Comparison of ENCODE assay signal across 9 cellular contexts in genomic region chr1:204466416-204467405, GRCh38. TPM values are rescaled to one million over a fixed set of nuclear protein-coding genes. Genes with fewer than 3 reads are reported as not detected.
A peak's percentile ranks its signal among the peaks of the same experiment; 100 is the strongest.
DNase-seq lines count a peak whose midpoint lies in the region; ATAC-seq lines count a peak whose summit lies in the region.
"Had no signal": no experiment of that assay in that cellular context is flagged by ENCODE, and none has a peak within 500 bp of the region (broad histone marks: within the 10 kb centered on the region; RNA-seq: fewer than 3 reads in every experiment).

No MANE protein-coding gene starts in this region.

- H3K4me3 Mint-ChIP-seq in stimulated activated effector memory CD8-positive, alpha-beta T cell treated with anti-CD3 and anti-CD28 coated beads, Interleukin-12 subunit alpha, Interleukin-12 subunit beta, amount 100 ng/mL, for 72 hours: no peak overlapping the region
- H3K4me3 Mint-ChIP-seq in activated T-cell treated with anti-CD3 and anti-CD28 coated beads, Interleukin-2, amount 50 U/mL, for 72 hours: no peak overlapping the region
- H3K4me3 Mint-ChIP-seq in activated CD8-positive, alpha-beta memory T cell treated with anti-CD3 and anti-CD28 coated beads, Interleukin-2, amount 10 ng/mL, durations not matched to agents 7 days and 5 days: no peak overlapping the region

- peak; percentile 12 for ATAC-seq in HG02798 (IDR thresholded peaks at IDR 0.05; ENCODE audit: poor library complexity, unreplicated experiment)
- ATAC-seq in stimulated activated effector memory CD8-positive, alpha-beta T cell treated with anti-CD3 and anti-CD28 coated beads, Interleukin-12 subunit alpha, Interleukin-12 subunit beta, amount 100 ng/mL, for 72 hours: peak; percentile 5
- no peak for ATAC-seq in activated T-cell treated with anti-CD3 and anti-CD28 coated beads, Interleukin-2, amount 50 U/mL, for 72 hours (replicated peaks in 1 of 2)
- no peak for ATAC-seq in activated CD8-positive, alpha-beta memory T cell treated with anti-CD3 and anti-CD28 coated beads, Interleukin-2, amount 10 ng/mL, durations not matched to agents 7 days and 5 days

- H3K27ac ChIP-seq in adipose tissue (ENCODE audit: low read depth, low read length): peak overlapping the region; percentile 40
- H3K27ac ChIP-seq: hepatocyte had no signal

- H3K27ac Mint-ChIP-seq in stimulated activated effector memory CD8-positive, alpha-beta T cell treated with anti-CD3 and anti-CD28 coated beads, Interleukin-12 subunit alpha, Interleukin-12 subunit beta, amount 100 ng/mL, for 72 hours: peak overlapping the region; percentile 82
- no peak overlapping the region for H3K27ac Mint-ChIP-seq in activated T-cell treated with anti-CD3 and anti-CD28 coated beads, Interleukin-2, amount 50 U/mL, for 72 hours
- no peak overlapping the region for H3K27ac Mint-ChIP-seq in activated CD8-positive, alpha-beta memory T cell treated with anti-CD3 and anti-CD28 coated beads, Interleukin-2, amount 10 ng/mL, durations not matched to agents 7 days and 5 days

- CTCF ChIA-PET in activated CD8-positive, alpha-beta memory T cell treated with anti-CD3 and anti-CD28 coated beads, Interleukin-2, amount 10 ng/mL, durations not matched to agents 7 days and 5 days (lab: Charles Lee): interaction anchor here (0.7 to 3.6 kb wide), 8 partner anchors 11 to 340 kb away, joined by 3 to 18 read pairs (median 4); partner anchors contain the start of gene PIK3C2B

- H3K36me3 Mint-ChIP-seq in stimulated activated effector memory CD8-positive, alpha-beta T cell treated with anti-CD3 and anti-CD28 coated beads, Interleukin-12 subunit alpha, Interleukin-12 subunit beta, amount 100 ng/mL, for 72 hours: peaks cover 31% of the 10 kb centered on the region
- H3K36me3 Mint-ChIP-seq in activated T-cell treated with anti-CD3 and anti-CD28 coated beads, Interleukin-2, amount 50 U/mL, for 72 hours (ENCODE audit: insufficient read depth in 2 of 2): peaks cover 9 to 13% of the 10 kb centered on the region in 2 donors
- peaks cover 11% of the 10 kb centered on the region for H3K36me3 Mint-ChIP-seq in activated CD8-positive, alpha-beta memory T cell treated with anti-CD3 and anti-CD28 coated beads, Interleukin-2, amount 10 ng/mL, durations not matched to agents 7 days and 5 days

- DNase-seq in hippocampal formation (lab: John Stamatoyannopoulos, UW) (peak; percentile 92 to 96), GOT3 (lab: John Stamatoyannopoulos, UW) (no peak), activated T-cell treated with anti-CD3 and anti-CD28 coated beads for 4 hours (no peak)
- no peak for DNase-seq in stimulated activated effector memory CD8-positive, alpha-beta T cell treated with anti-CD3 and anti-CD28 coated beads, Interleukin-12 subunit alpha, Interleukin-12 subunit beta, amount 100 ng/mL, for 72 hours (ENCODE audit: low spot score in 2 of 2)
- no peak for DNase-seq in activated T-cell treated with anti-CD3 and anti-CD28 coated beads, Interleukin-2, amount 50 U/mL, for 72 hours
- DNase-seq in activated CD8-positive, alpha-beta memory T cell treated with anti-CD3 and anti-CD28 coated beads, Interleukin-2, amount 10 ng/mL, durations not matched to agents 7 days and 5 days: no peak

- H3K9me3 Mint-ChIP-seq in stimulated activated effector memory CD8-positive, alpha-beta T cell treated with anti-CD3 and anti-CD28 coated beads, Interleukin-12 subunit alpha, Interleukin-12 subunit beta, amount 100 ng/mL, for 72 hours: no peaks in the 10 kb centered on the region
- H3K9me3 Mint-ChIP-seq in activated T-cell treated with anti-CD3 and anti-CD28 coated beads, Interleukin-2, amount 50 U/mL, for 72 hours: no peaks in the 10 kb centered on the region
- H3K9me3 Mint-ChIP-seq in activated CD8-positive, alpha-beta memory T cell treated with anti-CD3 and anti-CD28 coated beads, Interleukin-2, amount 10 ng/mL, durations not matched to agents 7 days and 5 days (ENCODE audit: low read depth): no peaks in the 10 kb centered on the region

- 56 to 66% (median 64%) methylated on average over 17 of the region's 17 CpGs for WGBS in adipose tissue, 3 donors

- H3K4me1 Mint-ChIP-seq in stimulated activated effector memory CD8-positive, alpha-beta T cell treated with anti-CD3 and anti-CD28 coated beads, Interleukin-12 subunit alpha, Interleukin-12 subunit beta, amount 100 ng/mL, for 72 hours: peaks cover 59% of the 10 kb centered on the region
- H3K4me1 Mint-ChIP-seq in activated T-cell treated with anti-CD3 and anti-CD28 coated beads, Interleukin-2, amount 50 U/mL, for 72 hours (ENCODE audit: low read depth): peaks cover 55% of the 10 kb centered on the region
- H3K4me1 Mint-ChIP-seq in activated CD8-positive, alpha-beta memory T cell treated with anti-CD3 and anti-CD28 coated beads, Interleukin-2, amount 10 ng/mL, durations not matched to agents 7 days and 5 days: peaks cover 35% of the 10 kb centered on the region

- H3K27me3 Mint-ChIP-seq in activated T-cell treated with anti-CD3 and anti-CD28 coated beads, Interleukin-2, amount 50 U/mL, for 72 hours (ENCODE audit: low read depth): no peaks in the 10 kb centered on the region
- H3K27me3 Mint-ChIP-seq in activated CD8-positive, alpha-beta memory T cell treated with anti-CD3 and anti-CD28 coated beads, Interleukin-2, amount 10 ng/mL, durations not matched to agents 7 days and 5 days: no peaks in the 10 kb centered on the region

RNA-seq across cellular contexts. Expression of gene PIK3C2B, which starts 27.9 kb away (rescaled TPM):
- 10 to 100 TPM in 2 of 3 donors, 1 to 10 TPM in 1; 4.9 to 13.6 (median 13.2) TPM for polyA plus RNA-seq in adipose tissue
- 10 to 100 TPM; 43.1 to 54.5 TPM for total RNA-seq in activated T-cell treated with anti-CD3 and anti-CD28 coated beads, Interleukin-2, amount 50 U/mL, for 72 hours
- 10 to 100 TPM; 21.6 to 26.0 TPM for total RNA-seq in activated CD8-positive, alpha-beta memory T cell treated with anti-CD3 and anti-CD28 coated beads, Interleukin-2, amount 10 ng/mL, durations not matched to agents 7 days and 5 days

RNA-seq across cellular contexts. Expression of gene MDM4, which starts 49.5 kb away (rescaled TPM):
- polyA plus RNA-seq in adipose tissue: 1 to 10 TPM; 3.7 to 7.6 (median 7.0) TPM
- 100 to 1,000 TPM; 147 to 153 TPM for total RNA-seq in activated T-cell treated with anti-CD3 and anti-CD28 coated beads, Interleukin-2, amount 50 U/mL, for 72 hours
- 10 to 100 TPM; 74.7 to 100.0 TPM for total RNA-seq in activated CD8-positive, alpha-beta memory T cell treated with anti-CD3 and anti-CD28 coated beads, Interleukin-2, amount 10 ng/mL, durations not matched to agents 7 days and 5 days

RNA-seq across cellular contexts. Expression of gene PPP1R15B, which starts 55.1 kb away (rescaled TPM):
- polyA plus RNA-seq in adipose tissue: 10 to 100 TPM; 14.3 to 41.6 (median 30.3) TPM
- 10 to 100 TPM; 82.9 to 94.2 TPM for total RNA-seq in activated T-cell treated with anti-CD3 and anti-CD28 coated beads, Interleukin-2, amount 50 U/mL, for 72 hours
- total RNA-seq in activated CD8-positive, alpha-beta memory T cell treated with anti-CD3 and anti-CD28 coated beads, Interleukin-2, amount 10 ng/mL, durations not matched to agents 7 days and 5 days: 10 to 100 TPM; 75.5 to 81.7 TPM

Comparison
In these comparisons a context has a peak if more than half of its experiments do, and no peak if none do; other contexts are left out.
1. ATAC-seq: peak in HG02798 (single experiment) and stimulated activated effector memory CD8-positive, alpha-beta T cell treated with anti-CD3 and anti-CD28 coated beads, Interleukin-12 subunit alpha, Interleukin-12 subunit beta, amount 100 ng/mL, for 72 hours (single experiment); none in activated T-cell treated with anti-CD3 and anti-CD28 coated beads, Interleukin-2, amount 50 U/mL, for 72 hours (0 of 2) and activated CD8-positive, alpha-beta memory T cell treated with anti-CD3 and anti-CD28 coated beads, Interleukin-2, amount 10 ng/mL, durations not matched to agents 7 days and 5 days (single experiment).
2. DNase-seq: peak in hippocampal formation (2 of 2); none in stimulated activated effector memory CD8-positive, alpha-beta T cell treated with anti-CD3 and anti-CD28 coated beads, Interleukin-12 subunit alpha, Interleukin-12 subunit beta, amount 100 ng/mL, for 72 hours (0 of 2), GOT3 (single experiment), activated T-cell treated with anti-CD3 and anti-CD28 coated beads for 4 hours (single experiment), activated T-cell treated with anti-CD3 and anti-CD28 coated beads, Interleukin-2, amount 50 U/mL, for 72 hours (0 of 2) and activated CD8-positive, alpha-beta memory T cell treated with anti-CD3 and anti-CD28 coated beads, Interleukin-2, amount 10 ng/mL, durations not matched to agents 7 days and 5 days (single experiment).